35 cellular contexts compared by ENCODE assay signal in the genomic region with DNA sequence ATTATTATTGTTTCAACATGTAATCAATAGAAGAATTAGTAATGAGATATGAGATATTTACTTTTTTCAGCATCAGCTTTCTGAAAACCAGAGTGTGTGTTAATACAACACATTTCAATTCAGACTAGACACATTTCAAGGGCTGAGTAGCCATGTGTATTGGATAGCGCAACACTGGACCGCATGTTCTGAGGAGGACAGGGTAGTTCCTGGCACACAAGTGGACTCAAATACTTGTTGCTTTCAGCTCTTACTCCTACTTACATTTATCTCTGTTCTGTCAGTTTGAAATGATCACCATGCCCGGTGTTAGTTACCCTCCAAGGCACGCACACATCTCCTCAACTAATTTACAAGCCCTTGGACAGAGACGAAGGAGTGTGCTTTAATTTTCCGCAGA.
"Had no signal": no experiment of that assay in that cellular context is flagged by ENCODE, and none has a peak within 500 bp of the region (broad histone marks: within the 10 kb centered on the region; RNA-seq: fewer than 3 reads in every experiment).

No MANE protein-coding gene starts in this region.

- DNase-seq: Karpas-422, Kasumi-1, MG63, MM.1S, MV-4-11, NCI-H1048, NCI-H1092, NCI-H1092 treated with DMSO at 0.1 percent for 48 hours, NCI-H1105, NCI-H1105 treated with DMSO at 0.1 percent for 48 hours, NCI-H1417, NCI-H1417 treated with DMSO at 0.1 percent for 48 hours, NCI-H1436, NCI-H1436 treated with DMSO at 0.1 percent for 48 hours, NCI-H146, NCI-H1694, NCI-H1694 treated with DMSO at 0.1 percent for 48 hours, NCI-H187, NCI-H187 treated with DMSO at 0.1 percent for 48 hours, NCI-H1930, NCI-H2029, NCI-H2029 treated with DMSO at 0.1 percent for 48 hours, NCI-H2081, NCI-H2081 treated with DMSO at 0.1 percent for 48 hours, NCI-H2107, NCI-H2171, NCI-H2171 treated with DMSO at 0.1 percent for 48 hours, NCI-H2227 treated with DMSO at 0.1 percent for 48 hours, NCI-H226, NCI-H345, NCI-H446, NCI-H446 treated with DMSO at 0.1 percent for 48 hours, NCI-H510A, NCI-H510A treated with DMSO at 0.1 percent for 48 hours had no signal

- H3K4me3 ChIP-seq: MG63 had no signal

- H3K27ac ChIP-seq: KMS-11 had no signal
